In the genomic region with DNA sequence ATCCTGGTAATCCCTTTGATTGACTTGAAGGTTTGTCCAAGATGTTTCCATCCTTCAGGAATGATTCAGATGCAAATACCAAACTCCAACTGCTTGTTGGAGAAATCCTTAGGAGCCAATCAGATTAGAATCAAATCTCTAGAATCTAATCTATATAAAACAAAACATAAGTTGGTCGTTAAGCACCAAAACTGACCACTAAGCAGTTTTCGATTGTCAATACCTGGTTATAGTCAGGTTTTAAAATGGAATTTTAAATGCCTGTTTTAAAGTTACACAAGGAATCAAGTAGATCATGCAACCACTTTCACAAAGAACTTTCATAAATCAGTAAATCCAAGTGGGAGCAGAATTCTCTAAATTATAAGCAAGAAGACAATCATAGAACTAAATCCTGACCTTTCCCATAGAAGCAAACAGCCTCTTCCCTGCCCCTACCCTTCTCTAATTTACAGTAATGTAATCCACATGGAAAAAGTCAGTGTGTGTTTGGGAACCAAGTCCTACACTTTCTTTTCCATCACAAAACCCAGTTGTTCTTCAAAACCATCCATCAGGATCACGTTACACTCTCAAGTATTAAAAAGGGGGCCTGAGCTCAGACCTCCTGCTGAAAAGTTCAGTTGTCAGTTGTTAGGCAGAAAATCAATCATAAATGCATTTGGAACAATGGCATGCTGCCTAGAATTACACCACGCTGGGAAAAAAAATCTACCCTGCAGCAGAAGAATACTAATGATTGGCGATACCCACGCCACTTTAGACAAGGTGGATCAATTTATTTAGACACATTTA, we compare ENCODE assay signal across 1 cellular context.
TF ChIP-seq lines count a peak whose summit lies in the region.

No MANE protein-coding gene starts in this region.

TF ChIP-seq in SK-N-SH treated with all-trans-retinoic acid at 6 μM for 48 hours, 23 proteins besides CTCF, POLR2A, EP300 and RAD21 (continued from another document):
- TF ChIP-seq TSHZ2 (CRISPR knock-in tag; IDR thresholded peaks at IDR 0.05) (no peak), CSRNP3 (CRISPR knock-in tag; IDR thresholded peaks at IDR 0.05) (no peak), ZFP30 (CRISPR knock-in tag; IDR thresholded peaks at IDR 0.05) (no peak)
- TF ChIP-seq, protein P1, sequence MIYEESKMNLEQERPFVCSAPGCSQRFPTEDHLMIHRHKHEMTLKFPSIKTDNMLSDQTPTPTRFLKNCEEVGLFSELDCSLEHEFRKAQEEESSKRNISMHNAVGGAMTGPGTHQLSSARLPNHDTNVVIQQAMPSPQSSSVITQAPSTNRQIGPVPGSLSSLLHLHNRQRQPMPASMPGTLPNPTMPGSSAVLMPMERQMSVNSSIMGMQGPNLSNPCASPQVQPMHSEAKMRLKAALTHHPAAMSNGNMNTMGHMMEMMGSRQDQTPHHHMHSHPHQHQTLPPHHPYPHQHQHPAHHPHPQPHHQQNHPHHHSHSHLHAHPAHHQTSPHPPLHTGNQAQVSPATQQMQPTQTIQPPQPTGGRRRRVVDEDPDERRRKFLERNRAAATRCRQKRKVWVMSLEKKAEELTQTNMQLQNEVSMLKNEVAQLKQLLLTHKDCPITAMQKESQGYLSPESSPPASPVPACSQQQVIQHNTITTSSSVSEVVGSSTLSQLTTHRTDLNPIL (CRISPR knock-in tag; IDR thresholded peaks at IDR 0.05; ENCODE audit: low read depth): no peak
